In genomic region chr11:33736148-33736809, GRCh38 we compare ENCODE assay signal across 1 cellular context.
TF ChIP-seq lines count a peak whose summit lies in the region.

Gene CD59, minus strand, starts transcription at chr11:33736423. Its CDS starts 13,978 bp downstream, at chr11:33722445.

TF ChIP-seq in HepG2, 621 proteins besides CTCF, POLR2A, EP300 and RAD21 (continued from another document and continues in another):
- TF ChIP-seq PRDM10 (CRISPR knock-in tag; IDR thresholded peaks at IDR 0.05; ENCODE audit: low read depth): no peak
- TF ChIP-seq NR2F2 (IDR thresholded peaks at IDR 0.05; ENCODE audit: borderline replicate concordance, low read depth): no peak
- TF ChIP-seq ZNF513 (CRISPR knock-in tag; conservative IDR thresholded peaks at IDR 0.05): no peak
- TF ChIP-seq NAIF1 (CRISPR knock-in tag; IDR thresholded peaks at IDR 0.05; ENCODE audit: borderline replicate concordance): peak; percentile 28; the same call in 1 of the 2 replicates
- TF ChIP-seq DRAP1 (CRISPR knock-in tag; IDR thresholded peaks at IDR 0.05): peak; percentile 80; the same call in 1 of the 2 replicates
- peak; percentile 14; the same call in 1 of the 2 replicates for TF ChIP-seq MAX (IDR thresholded peaks at IDR 0.05)
- TF ChIP-seq SNAPC4 (CRISPR knock-in tag; IDR thresholded peaks at IDR 0.05): peak; percentile 76; the same call in 1 of the 2 replicates
- peak; percentile 88 for TF ChIP-seq PHF8 (CRISPR knock-in tag; IDR thresholded peaks at IDR 0.05)
- 0 out of 2 replicates have a peak, but pooled peaks have one; percentile 25 for TF ChIP-seq SNAPC5 (CRISPR knock-in tag; IDR thresholded peaks at IDR 0.05; ENCODE audit: borderline replicate concordance)
- no peak for TF ChIP-seq ZNF280D (CRISPR knock-in tag; IDR thresholded peaks at IDR 0.05)
- no peak for TF ChIP-seq TCF7L2 (IDR thresholded peaks at IDR 0.05; ENCODE audit: low read depth, low read length)
- no peak; the same call in 1 of the 2 replicates for TF ChIP-seq ZNF256 (CRISPR knock-in tag; conservative IDR thresholded peaks at IDR 0.05)
- TF ChIP-seq ZNF253 (CRISPR knock-in tag; IDR thresholded peaks at IDR 0.05; ENCODE audit: borderline replicate concordance): 0 out of 2 replicates have a peak, but pooled peaks have one; percentile 42
- TF ChIP-seq ZSCAN25 (CRISPR knock-in tag; IDR thresholded peaks at IDR 0.05): peak; percentile 20; the same call in 1 of the 2 replicates
- TF ChIP-seq PHF5A (CRISPR knock-in tag; IDR thresholded peaks at IDR 0.05; ENCODE audit: low read depth, unreplicated experiment): no peak
- TF ChIP-seq AGO1 (IDR thresholded peaks at IDR 0.05; ENCODE audit: low read depth, low read length, poor library complexity, severe bottlenecking): peak; percentile 47
- no peak for TF ChIP-seq ZNF34 (CRISPR knock-in tag; IDR thresholded peaks at IDR 0.05; ENCODE audit: borderline replicate concordance)
- peak; percentile 81 for TF ChIP-seq POLR2AphosphoS5 (IDR thresholded peaks at IDR 0.05; ENCODE audit: low read depth, low read length)
- no peak for TF ChIP-seq DNMT3B (CRISPR knock-in tag; conservative IDR thresholded peaks at IDR 0.05)
- no peak; the same call in 1 of the 2 replicates for TF ChIP-seq ETV6 (CRISPR knock-in tag; conservative IDR thresholded peaks at IDR 0.05)
- no peak for TF ChIP-seq ZNF746 (CRISPR knock-in tag; IDR thresholded peaks at IDR 0.05)
- TF ChIP-seq HES4 (CRISPR knock-in tag; IDR thresholded peaks at IDR 0.05; ENCODE audit: borderline replicate concordance): peak; percentile 63; the same call in 1 of the 2 replicates
- peak; percentile 7; the same call in 1 of the 2 replicates for TF ChIP-seq ZNF547 (CRISPR knock-in tag; IDR thresholded peaks at IDR 0.05)
- no peak for TF ChIP-seq ZNF549 (CRISPR knock-in tag; IDR thresholded peaks at IDR 0.05)
- no peak for TF ChIP-seq GRHL1 (CRISPR knock-in tag; conservative IDR thresholded peaks at IDR 0.05)
- TF ChIP-seq DR1 (CRISPR knock-in tag; IDR thresholded peaks at IDR 0.05): 0 out of 2 replicates have a peak, but pooled peaks have one; percentile 28
- peak; percentile 43; the same call in 1 of the 2 replicates for TF ChIP-seq ZNF512B (CRISPR knock-in tag; IDR thresholded peaks at IDR 0.05; ENCODE audit: borderline replicate concordance)
- no peak for TF ChIP-seq SCMH1 (CRISPR knock-in tag; IDR thresholded peaks at IDR 0.05; ENCODE audit: borderline replicate concordance)
- TF ChIP-seq GLI4 (CRISPR knock-in tag; IDR thresholded peaks at IDR 0.05; ENCODE audit: borderline replicate concordance): no peak
- no peak; the same call in 1 of the 2 replicates for TF ChIP-seq MIER3 (CRISPR knock-in tag; IDR thresholded peaks at IDR 0.05; ENCODE audit: borderline replicate concordance)
- no peak for TF ChIP-seq RBAK (CRISPR knock-in tag; IDR thresholded peaks at IDR 0.05)
- no peak; the same call in 1 of the 2 replicates for TF ChIP-seq MTF2 (CRISPR knock-in tag; IDR thresholded peaks at IDR 0.05; ENCODE audit: borderline replicate concordance)
- no peak for TF ChIP-seq NFYC (CRISPR knock-in tag; IDR thresholded peaks at IDR 0.05)
- TF ChIP-seq ZFYVE20 (CRISPR knock-in tag; IDR thresholded peaks at IDR 0.05; ENCODE audit: borderline replicate concordance, low read depth): no peak
- peak; percentile 31; the same call in 1 of the 2 replicates for TF ChIP-seq SOX5 (CRISPR knock-in tag; IDR thresholded peaks at IDR 0.05; ENCODE audit: borderline replicate concordance)
- no peak for TF ChIP-seq ATF2 (CRISPR knock-in tag; IDR thresholded peaks at IDR 0.05)
- no peak for TF ChIP-seq ZBTB21 (CRISPR knock-in tag; IDR thresholded peaks at IDR 0.05)
- 0 out of 2 replicates have a peak, but pooled peaks have one; percentile 61 for TF ChIP-seq ZNF879 (CRISPR knock-in tag; IDR thresholded peaks at IDR 0.05)
